ENCODE assay signal across 26 cellular contexts in genomic region chr22:43182726-43183125, GRCh38.
"Had no signal": no experiment of that assay in that cellular context is flagged by ENCODE, and none has a peak within 500 bp of the region (broad histone marks: within the 10 kb centered on the region; RNA-seq: fewer than 3 reads in every experiment).

No MANE protein-coding gene starts in this region.

- H3K9me3 Mint-ChIP-seq: activated naive CD4-positive, alpha-beta T cell treated with anti-CD3 and anti-CD28 coated beads, Interleukin-2, amount 10 ng/mL, durations not matched to agents 7 days and 5 days; activated naive CD8-positive, alpha-beta T cell treated with anti-CD3 and anti-CD28 coated beads, Interleukin-2, amount 10 ng/mL, durations not matched to agents 7 days and 5 days; endodermal cell; natural killer cell; T-helper 2 cell treated with Interferon-gamma antibody and Interleukin-4, amounts not matched to agents 5 μg/mL and 100 μg/mL, for 36 hours had no signal

- H3K4me3 ChIP-seq: heart right ventricle, left lung, lung, skin epidermis, stomach, thyroid gland, upper lobe of left lung had no signal

- H3K9me3 ChIP-seq: heart right ventricle, left lung, stomach, thyroid gland, upper lobe of left lung had no signal

- H3K27ac Mint-ChIP-seq: activated CD4-positive, alpha-beta memory T cell treated with anti-CD3 and anti-CD28 coated beads for 36 hours; activated naive CD4-positive, alpha-beta T cell treated with anti-CD3 and anti-CD28 coated beads, Interleukin-2, amount 10 ng/mL, durations not matched to agents 7 days and 5 days; activated naive CD8-positive, alpha-beta T cell treated with anti-CD3 and anti-CD28 coated beads, Interleukin-2, amount 10 ng/mL, durations not matched to agents 7 days and 5 days; activated T-cell treated with anti-CD3 and anti-CD28 coated beads, Interleukin-2, amount 50 U/mL, for 24 hours; endodermal cell; natural killer cell; progenitor cell of endocrine pancreas; T-helper 2 cell treated with Interferon-gamma antibody and Interleukin-4, amounts not matched to agents 5 μg/mL and 100 μg/mL, for 36 hours had no signal

- DNase-seq: activated CD4-positive, alpha-beta memory T cell treated with anti-CD3 and anti-CD28 coated beads for 36 hours; activated CD4-positive, alpha-beta T cell treated with anti-CD3 and anti-CD28 coated beads for 4 hours; activated CD8-positive, alpha-beta memory T cell treated with anti-CD3 and anti-CD28 coated beads, Interleukin-2, amount 50 U/mL, for 4 hours; activated gamma-delta T cell; activated naive CD4-positive, alpha-beta T cell treated with anti-CD3 and anti-CD28 coated beads, Interleukin-2, amount 10 ng/mL, durations not matched to agents 7 days and 5 days; activated naive CD8-positive, alpha-beta T cell treated with anti-CD3 and anti-CD28 coated beads, Interleukin-2, amount 10 ng/mL, durations not matched to agents 7 days and 5 days; activated T-cell treated with anti-CD3 and anti-CD28 coated beads, Interleukin-2, amount 50 U/mL, for 24 hours; amniotic stem cell; caudate nucleus; endodermal cell; foreskin melanocyte; heart right ventricle; mesendoderm; natural killer cell; stimulated activated CD4-positive, alpha-beta T cell treated with anti-CD3 and anti-CD28 coated beads, Interleukin-12 subunit alpha, Interleukin-12 subunit beta, amount 100 ng/mL, for 4 hours; stimulated activated CD4-positive, alpha-beta T cell treated with anti-CD3 and anti-CD28 coated beads, Interleukin-4, amount 100 ng/mL, for 1 hour; stomach; thyroid gland; upper lobe of left lung had no signal

- ATAC-seq: esophagus mucosa, heart right ventricle, left lung, natural killer cell, sciatic nerve had no signal

- H3K27me3 ChIP-seq: heart right ventricle, left lung, stomach, thyroid gland, upper lobe of left lung had no signal

- H3K4me3 Mint-ChIP-seq: activated CD4-positive, alpha-beta memory T cell treated with anti-CD3 and anti-CD28 coated beads for 36 hours; activated naive CD4-positive, alpha-beta T cell treated with anti-CD3 and anti-CD28 coated beads, Interleukin-2, amount 10 ng/mL, durations not matched to agents 7 days and 5 days; activated naive CD8-positive, alpha-beta T cell treated with anti-CD3 and anti-CD28 coated beads, Interleukin-2, amount 10 ng/mL, durations not matched to agents 7 days and 5 days; activated T-cell treated with anti-CD3 and anti-CD28 coated beads, Interleukin-2, amount 50 U/mL, for 24 hours; endodermal cell; natural killer cell; T-helper 2 cell treated with Interferon-gamma antibody and Interleukin-4, amounts not matched to agents 5 μg/mL and 100 μg/mL, for 36 hours had no signal

- H3K27me3 Mint-ChIP-seq: activated CD4-positive, alpha-beta memory T cell treated with anti-CD3 and anti-CD28 coated beads for 36 hours; activated naive CD8-positive, alpha-beta T cell treated with anti-CD3 and anti-CD28 coated beads, Interleukin-2, amount 10 ng/mL, durations not matched to agents 7 days and 5 days; activated T-cell treated with anti-CD3 and anti-CD28 coated beads, Interleukin-2, amount 50 U/mL, for 24 hours; progenitor cell of endocrine pancreas had no signal

- H3K36me3 Mint-ChIP-seq: natural killer cell had no signal

- H3K27ac ChIP-seq: heart right ventricle, left lung, thyroid gland had no signal
